Comparison of ENCODE assay signal across 23 cellular contexts in the genomic region with DNA sequence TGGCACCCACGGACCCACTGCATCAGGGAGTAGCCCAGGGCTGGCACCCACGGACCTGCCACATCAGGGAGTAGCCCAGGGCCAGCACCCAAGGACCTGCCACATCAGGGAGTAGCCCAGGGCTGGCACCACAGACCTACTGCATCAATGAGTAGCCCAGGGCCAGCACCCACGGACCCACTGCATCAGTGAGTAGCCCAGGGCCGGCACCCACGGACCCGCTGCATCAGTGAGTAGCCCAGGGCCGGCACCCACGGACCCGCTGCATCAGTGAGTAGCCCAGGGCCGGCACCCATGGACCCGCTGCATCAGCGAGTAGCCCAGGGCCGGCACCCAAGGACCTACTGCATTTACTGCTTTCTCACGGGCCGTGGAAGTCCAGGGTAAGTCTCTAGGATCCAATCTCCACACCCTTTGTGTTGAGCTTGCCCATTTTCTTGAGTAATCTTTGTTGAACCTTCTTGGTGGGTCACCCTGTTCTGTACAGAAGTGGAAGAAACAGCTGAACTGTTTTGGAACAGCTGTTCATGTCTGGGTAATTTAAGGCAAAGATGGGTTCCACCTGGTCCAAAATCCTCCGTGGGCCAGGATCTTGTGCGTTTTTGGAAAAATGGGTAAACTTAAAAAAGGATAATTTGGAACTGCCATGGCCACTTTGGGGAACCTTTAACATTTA.
DNase-seq lines count a peak whose midpoint lies in the region; ATAC-seq, FAIRE-seq and TF ChIP-seq lines count a peak whose summit lies in the region.
"Had no signal": no experiment of that assay in that cellular context is flagged by ENCODE, and none has a peak within 500 bp of the region (broad histone marks: within the 10 kb centered on the region; RNA-seq: fewer than 3 reads in every experiment).

No MANE protein-coding gene starts in this region.

- no peak overlapping the region for H3K4me3 Mint-ChIP-seq in H9
- H3K4me3 Mint-ChIP-seq in activated T-helper 17 cell treated with anti-CD3 and anti-CD28 coated beads, Interleukin-2, amount 50 U/mL, for 72 hours: no peak overlapping the region
- H3K4me3 Mint-ChIP-seq in GM23338: no peak overlapping the region
- H3K4me3 Mint-ChIP-seq: activated naive CD4-positive, alpha-beta T cell treated with anti-CD3 and anti-CD28 coated beads for 36 hours; activated T-cell treated with anti-CD3 and anti-CD28 coated beads, Interleukin-2, amount 50 U/mL, for 72 hours; B cell; CD8-positive, alpha-beta T cell; IgD-negative memory B cell; natural killer cell treated with Interleukin-12 subunit alpha and Interleukin-12 subunit beta and Interleukin-15 and Interleukin-18, amount 100 ng/mL, for 72 hours had no signal

- H3K56ac ChIP-seq in H9 (ENCODE audit: insufficient read length, low read depth, low read length): no peak overlapping the region

- H3K27ac ChIP-seq in H9 (ENCODE audit: insufficient read length, low read depth, low read length) (no peak overlapping the region), right cardiac atrium (ENCODE audit: low read length) (no peak overlapping the region), rectal smooth muscle tissue (ENCODE audit: low read depth, low read length) (peak overlapping the region; percentile 15), GM23338 (ENCODE audit: low read depth) (no peak overlapping the region)
- H3K27ac ChIP-seq: thoracic aorta had no signal

- H3K27me3 Mint-ChIP-seq in H9 (ENCODE audit: low read depth) (peaks cover 10% of the 10 kb centered on the region; the same call in 1 of the 2 replicates), GM23338 (ENCODE audit: insufficient read depth, low read depth, poor library complexity) (peaks cover 10% of the 10 kb centered on the region)
- no peaks in the 10 kb centered on the region for H3K27me3 Mint-ChIP-seq in activated T-helper 17 cell treated with anti-CD3 and anti-CD28 coated beads, Interleukin-2, amount 50 U/mL, for 72 hours

- no peak overlapping the region for H3K23ac ChIP-seq in H9 (ENCODE audit: insufficient read length, low read depth, low read length)

- no peaks in the 10 kb centered on the region for H3K9me3 Mint-ChIP-seq in H9
- no peaks in the 10 kb centered on the region for H3K9me3 Mint-ChIP-seq in activated T-helper 17 cell treated with anti-CD3 and anti-CD28 coated beads, Interleukin-2, amount 50 U/mL, for 72 hours
- peaks cover 46% of the 10 kb centered on the region; the same call in 2 of the 3 replicates for H3K9me3 Mint-ChIP-seq in GM23338
- H3K9me3 Mint-ChIP-seq: activated naive CD4-positive, alpha-beta T cell treated with anti-CD3 and anti-CD28 coated beads for 36 hours; activated T-cell treated with anti-CD3 and anti-CD28 coated beads, Interleukin-2, amount 50 U/mL, for 72 hours; CD8-positive, alpha-beta T cell; IgD-negative memory B cell; natural killer cell treated with Interleukin-12 subunit alpha and Interleukin-12 subunit beta and Interleukin-15 and Interleukin-18, amount 100 ng/mL, for 72 hours had no signal

- H3T11ph ChIP-seq in H9 (ENCODE audit: low read length): no peak overlapping the region

- DNase-seq in H9: peak; percentile 14
- peak; percentile 19 for DNase-seq in ecto neural progenitor cell (ENCODE audit: low spot score)
- DNase-seq in right cardiac atrium: peak in 2 of 3 donors; percentile 68 to 72
- no peak for DNase-seq in H54 (ENCODE audit: insufficient read length, low spot score)
- DNase-seq in GM23338 (ENCODE audit: low spot score): no peak
- no peak for DNase-seq in NCI-H1417 (lab: John Stamatoyannopoulos, UW)
- DNase-seq: ACHN; activated CD4-positive, alpha-beta T cell treated with anti-CD3 and anti-CD28 coated beads for 48 hours; activated naive CD4-positive, alpha-beta T cell treated with anti-CD3 and anti-CD28 coated beads for 36 hours; activated T-cell treated with anti-CD3 and anti-CD28 coated beads, Interleukin-2, amount 50 U/mL, for 72 hours; NCI-H1092; NCI-H187; stimulated activated CD4-positive, alpha-beta T cell treated with anti-CD3 and anti-CD28 coated beads, Interleukin-2, amount 100 ng/mL, for 24 hours; stimulated activated naive CD8-positive, alpha-beta T cell treated with anti-CD3 and anti-CD28 coated beads, Interleukin-15, Interleukin-2, amounts not matched to agents 100 U/mL and 50 U/mL, for 24 hours had no signal

- TF ChIP-seq CTCF in H9 (conservative IDR thresholded peaks at IDR 0.05): no peak
- TF ChIP-seq CTCF in GM23338 (conservative IDR thresholded peaks at IDR 0.05; ENCODE audit: low read depth in 2 of 2): no peak

- no peak overlapping the region for H3K4ac ChIP-seq in H9 (ENCODE audit: low read depth, low read length)

- H3K36me3 ChIP-seq in rectal smooth muscle tissue (ENCODE audit: control insufficient read depth, insufficient read depth, low read length) (no peaks in the 10 kb centered on the region), GM23338 (ENCODE audit: insufficient read depth) (no peaks in the 10 kb centered on the region)
- H3K36me3 ChIP-seq: thoracic aorta had no signal

- H3K27me3 ChIP-seq in H9 (ENCODE audit: insufficient read depth, low read length) (no peaks in the 10 kb centered on the region; the same call in 1 of the 2 replicates), right cardiac atrium (ENCODE audit: control insufficient read depth, insufficient read depth) (no peaks in the 10 kb centered on the region), rectal smooth muscle tissue (ENCODE audit: control insufficient read depth, insufficient read depth, low read length) (no peaks in the 10 kb centered on the region), GM23338 (ENCODE audit: insufficient read depth) (no peaks in the 10 kb centered on the region)

- peak; percentile 93 to 96 for ATAC-seq in right cardiac atrium
- ATAC-seq in activated T-helper 17 cell treated with anti-CD3 and anti-CD28 coated beads, Interleukin-2, amount 50 U/mL, for 72 hours (replicated peaks): no peak
- no peak for ATAC-seq in GM23338
- ATAC-seq: activated T-cell treated with anti-CD3 and anti-CD28 coated beads, Interleukin-2, amount 50 U/mL, for 72 hours; CD8-positive, alpha-beta T cell; natural killer cell treated with Interleukin-12 subunit alpha and Interleukin-12 subunit beta and Interleukin-15 and Interleukin-18, amount 100 ng/mL, for 72 hours; stimulated activated naive CD8-positive, alpha-beta T cell treated with anti-CD3 and anti-CD28 coated beads, Interleukin-15, Interleukin-2, amounts not matched to agents 100 U/mL and 50 U/mL, for 24 hours had no signal

- H3K18ac ChIP-seq in H9 (ENCODE audit: insufficient read length, low read depth, low read length): no peak overlapping the region

- no peak for TF ChIP-seq POLR2A in H54 (IDR thresholded peaks at IDR 0.05; ENCODE audit: low read depth, low read length)

- H2BK20ac ChIP-seq in H9 (ENCODE audit: low read depth, low read length, poor library complexity, severe bottlenecking): no peak overlapping the region

- H3K9ac ChIP-seq in H9 (ENCODE audit: extremely low read depth, insufficient read length, low read length) (no peak overlapping the region), rectal smooth muscle tissue (ENCODE audit: low read length) (no peak overlapping the region)

- no peak overlapping the region for H2BK120ac ChIP-seq in H9 (ENCODE audit: low read depth, low read length, poor library complexity, severe bottlenecking)

- H3F3A ChIP-seq in GM23338 (replicated peaks; ENCODE audit: low read depth): no peaks in the 10 kb centered on the region

- H3K23me2 ChIP-seq in H9 (ENCODE audit: insufficient read length, low read depth, low read length, poor library complexity, severe bottlenecking): no peaks in the 10 kb centered on the region

- H4K20me1 ChIP-seq in H9 (ENCODE audit: control insufficient read depth, insufficient read depth, insufficient read length) (no peaks in the 10 kb centered on the region), GM23338 (replicated peaks; ENCODE audit: insufficient read depth) (no peaks in the 10 kb centered on the region)

- no peak overlapping the region for H3K4me2 ChIP-seq in H9 (ENCODE audit: insufficient read depth, insufficient read length, low read length)
- no peak overlapping the region for H3K4me2 ChIP-seq in GM23338

- H3K79me2 ChIP-seq in H9 (ENCODE audit: insufficient read depth, low read length) (no peaks in the 10 kb centered on the region), GM23338 (replicated peaks; ENCODE audit: insufficient read depth) (no peaks in the 10 kb centered on the region)

- H3K27ac Mint-ChIP-seq in H9 (no peak overlapping the region), GM23338 (no peak overlapping the region)
- H3K27ac Mint-ChIP-seq in activated T-helper 17 cell treated with anti-CD3 and anti-CD28 coated beads, Interleukin-2, amount 50 U/mL, for 72 hours: no peak overlapping the region
- H3K27ac Mint-ChIP-seq: activated naive CD4-positive, alpha-beta T cell treated with anti-CD3 and anti-CD28 coated beads for 36 hours; activated T-cell treated with anti-CD3 and anti-CD28 coated beads, Interleukin-2, amount 50 U/mL, for 72 hours; B cell; CD8-positive, alpha-beta T cell; IgD-negative memory B cell; natural killer cell treated with Interleukin-12 subunit alpha and Interleukin-12 subunit beta and Interleukin-15 and Interleukin-18, amount 100 ng/mL, for 72 hours had no signal

- H4K91ac ChIP-seq in H9 (ENCODE audit: insufficient read length, low read depth, low read length): no peak overlapping the region

- H3K9me2 ChIP-seq in GM23338 (ENCODE audit: insufficient read depth): no peaks in the 10 kb centered on the region

- no peaks in the 10 kb centered on the region; a peak in 1 of 7 replicates for H3K36me3 Mint-ChIP-seq in H9 (ENCODE audit: insufficient read depth in 1 of 3, low read depth in 3 of 3)
- no peaks in the 10 kb centered on the region for H3K36me3 Mint-ChIP-seq in activated T-helper 17 cell treated with anti-CD3 and anti-CD28 coated beads, Interleukin-2, amount 50 U/mL, for 72 hours (ENCODE audit: low read depth)
- no peaks in the 10 kb centered on the region for H3K36me3 Mint-ChIP-seq in GM23338 (ENCODE audit: low read depth)
- H3K36me3 Mint-ChIP-seq: CD8-positive, alpha-beta T cell; IgD-negative memory B cell; natural killer cell treated with Interleukin-12 subunit alpha and Interleukin-12 subunit beta and Interleukin-15 and Interleukin-18, amount 100 ng/mL, for 72 hours had no signal

- H3K4me3 ChIP-seq in right cardiac atrium (ENCODE audit: low read length) (no peak overlapping the region), rectal smooth muscle tissue (ENCODE audit: low read length) (no peak overlapping the region), GM23338 (no peak overlapping the region)
- H3K4me3 ChIP-seq: thoracic aorta had no signal

- intact Hi-C loops in right cardiac atrium (cut with DNase I): no loop called here

- H3K79me1 ChIP-seq in H9 (ENCODE audit: insufficient read depth, low read depth, low read length, poor library complexity, severe bottlenecking): no peaks in the 10 kb centered on the region

- no peak overlapping the region for H2BK15ac ChIP-seq in H9 (ENCODE audit: low read depth, low read length)

- H2BK5ac ChIP-seq in H9 (ENCODE audit: insufficient read length, low read length): no peak overlapping the region

- H4K8ac ChIP-seq in H9 (replicated peaks; ENCODE audit: insufficient read length, low read depth, low read length): no peak overlapping the region

- H3K14ac ChIP-seq in H9 (ENCODE audit: insufficient read depth, low read length): no peak overlapping the region

- H3K9me3 ChIP-seq in H9 (ENCODE audit: control insufficient read depth, low read depth, low read length) (no peaks in the 10 kb centered on the region), right cardiac atrium (ENCODE audit: control insufficient read depth, low read length) (no peaks in the 10 kb centered on the region)
- H3K9me3 ChIP-seq: thoracic aorta had no signal

- no peaks in the 10 kb centered on the region for H3K4me1 ChIP-seq in H9 (ENCODE audit: insufficient read depth, low read length)
- no peaks in the 10 kb centered on the region for H3K4me1 ChIP-seq in right cardiac atrium (ENCODE audit: control insufficient read depth, insufficient read depth, low read length)
- H3K4me1 ChIP-seq in rectal smooth muscle tissue (ENCODE audit: control insufficient read depth, insufficient read depth, low read length): no peaks in the 10 kb centered on the region
- no peaks in the 10 kb centered on the region for H3K4me1 ChIP-seq in GM23338 (ENCODE audit: insufficient read depth)

- no peak overlapping the region for H2BK12ac ChIP-seq in H9 (ENCODE audit: insufficient read length, low read depth, low read length)

- no peak overlapping the region for H2AK5ac ChIP-seq in H9 (ENCODE audit: insufficient read length, low read length)

- no peak overlapping the region for H4K5ac ChIP-seq in H9 (ENCODE audit: insufficient read length, low read depth, low read length)

- H2AFZ ChIP-seq in H9 (ENCODE audit: low read length) (no peak overlapping the region), GM23338 (no peak overlapping the region)

- WGBS in H9 (ENCODE audit: extremely low coverage, insufficient read length, low lambda C conversion rate): no CpG with 5 or more reads among the region's 17 CpGs
- 82% methylated on average over 17 of the region's 17 CpGs for WGBS in right cardiac atrium

- H3K4me1 Mint-ChIP-seq in H9: peaks cover 3 to 5% of the 10 kb centered on the region in 2 experiments; a peak in 3 of 4 replicates
- H3K4me1 Mint-ChIP-seq in activated T-helper 17 cell treated with anti-CD3 and anti-CD28 coated beads, Interleukin-2, amount 50 U/mL, for 72 hours: peaks cover 4% of the 10 kb centered on the region
- H3K4me1 Mint-ChIP-seq in GM23338: no peaks in the 10 kb centered on the region
- H3K4me1 Mint-ChIP-seq: B cell, IgD-negative memory B cell had no signal

- no peak for FAIRE-seq in H54 (lab: Jason Lieb, UNC)
- FAIRE-seq: GM19239, H1 had no signal

Comparison
In these comparisons a context has a peak if more than half of its experiments do, and no peak if none do; other contexts are left out.
1. DNase-seq: peak in H9 (single experiment), ecto neural progenitor cell (single experiment) and right cardiac atrium (2 of 3); none in H54 (single experiment), GM23338 (single experiment) and NCI-H1417 (0 of 3).
2. ATAC-seq: peak in right cardiac atrium (2 of 2); none in activated T-helper 17 cell treated with anti-CD3 and anti-CD28 coated beads, Interleukin-2, amount 50 U/mL, for 72 hours (single experiment) and GM23338 (single experiment).